Comparison of ENCODE assay signal across 1 cellular context in the genomic region with DNA sequence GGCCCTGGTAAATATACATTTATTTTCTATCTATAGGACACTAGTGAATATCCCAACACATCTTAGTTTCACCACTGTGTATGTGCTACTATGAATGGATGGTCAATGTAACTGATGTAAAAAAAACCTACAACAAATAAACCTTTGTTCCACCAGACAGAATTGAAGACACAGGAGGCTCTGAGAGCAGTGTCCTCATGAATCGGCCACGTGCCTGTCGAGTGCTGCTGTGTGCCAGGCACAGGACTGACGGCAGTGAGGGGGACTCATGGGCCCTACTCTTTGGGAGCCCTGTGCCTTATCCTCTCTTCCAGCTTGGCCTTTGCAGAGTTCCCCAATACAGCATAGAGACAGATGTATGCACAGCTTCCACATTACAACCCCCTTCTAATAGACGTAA.
TF ChIP-seq lines count a peak whose summit lies in the region.

No MANE protein-coding gene starts in this region.

TF ChIP-seq in SK-N-SH, 30 proteins besides CTCF, POLR2A, EP300 and RAD21:
- TF ChIP-seq, protein P1, sequence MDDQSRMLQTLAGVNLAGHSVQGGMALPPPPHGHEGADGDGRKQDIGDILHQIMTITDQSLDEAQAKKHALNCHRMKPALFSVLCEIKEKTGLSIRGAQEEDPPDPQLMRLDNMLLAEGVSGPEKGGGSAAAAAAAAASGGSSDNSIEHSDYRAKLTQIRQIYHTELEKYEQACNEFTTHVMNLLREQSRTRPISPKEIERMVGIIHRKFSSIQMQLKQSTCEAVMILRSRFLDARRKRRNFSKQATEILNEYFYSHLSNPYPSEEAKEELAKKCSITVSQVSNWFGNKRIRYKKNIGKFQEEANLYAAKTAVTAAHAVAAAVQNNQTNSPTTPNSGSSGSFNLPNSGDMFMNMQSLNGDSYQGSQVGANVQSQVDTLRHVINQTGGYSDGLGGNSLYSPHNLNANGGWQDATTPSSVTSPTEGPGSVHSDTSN (IDR thresholded peaks at IDR 0.05): no peak
- TF ChIP-seq RFX5 (IDR thresholded peaks at IDR 0.05; ENCODE audit: low read length) (no peak), TAF1 (IDR thresholded peaks at IDR 0.05; ENCODE audit: borderline replicate concordance, low read depth, low read length) (no peak), TEAD4 (IDR thresholded peaks at IDR 0.05; ENCODE audit: borderline replicate concordance, insufficient read depth) (no peak), MEF2A (IDR thresholded peaks at IDR 0.05; ENCODE audit: borderline replicate concordance, low read depth) (no peak), SMC3 (IDR thresholded peaks at IDR 0.05; ENCODE audit: low read depth, low read length) (no peak)
